ENCODE assay signal across 33 cellular contexts in genomic region chr20:61301995-61302525, GRCh38. TPM values are rescaled to one million over a fixed set of nuclear protein-coding genes. Genes with fewer than 3 reads are reported as not detected.
"Had no signal": no experiment of that assay in that cellular context is flagged by ENCODE, and none has a peak within 500 bp of the region (broad histone marks: within the 10 kb centered on the region; RNA-seq: fewer than 3 reads in every experiment).

No MANE protein-coding gene starts in this region.

- H3K9me3 Mint-ChIP-seq: activated CD4-positive, alpha-beta memory T cell treated with anti-CD3 and anti-CD28 coated beads for 36 hours; activated CD4-positive, alpha-beta T cell treated with anti-CD3 and anti-CD28 coated beads, Interleukin-2, amount 10 ng/mL, durations not matched to agents 24 days and 14 days; activated naive CD4-positive, alpha-beta T cell treated with anti-CD3 and anti-CD28 coated beads, Interleukin-2, amount 10 ng/mL, durations not matched to agents 7 days and 5 days; activated T-cell treated with anti-CD3 and anti-CD28 coated beads, Interleukin-2, amount 50 U/mL, for 24 hours; activated T-cell treated with anti-CD3 and anti-CD28 coated beads, Interleukin-2, amount 50 U/mL, for 72 hours; T-cell; T-helper 1 cell treated with Interleukin-12 subunit alpha and Interleukin-12 subunit beta and Interleukin-4 antibody, amounts not matched to agents 30 μg/mL and 1 μg/mL, for 36 hours; T-helper 2 cell treated with Interferon-gamma antibody and Interleukin-4, amounts not matched to agents 5 μg/mL and 100 μg/mL, for 36 hours had no signal

- H3K27ac ChIP-seq: esophagus muscularis mucosa, foreskin keratinocyte, gastrocnemius medialis, heart right ventricle had no signal

- H3K36me3 ChIP-seq: esophagus muscularis mucosa, gastrocnemius medialis, heart right ventricle had no signal

- H3K4me3 ChIP-seq: esophagus muscularis mucosa, gastrocnemius medialis, heart right ventricle had no signal

- H3K27me3 Mint-ChIP-seq: activated CD4-positive, alpha-beta memory T cell treated with anti-CD3 and anti-CD28 coated beads for 36 hours; activated CD4-positive, alpha-beta T cell treated with anti-CD3 and anti-CD28 coated beads for 36 hours; activated CD4-positive, alpha-beta T cell treated with anti-CD3 and anti-CD28 coated beads, Interleukin-2, amount 10 ng/mL, durations not matched to agents 24 days and 14 days; activated CD8-positive, alpha-beta memory T cell treated with anti-CD3 and anti-CD28 coated beads, Interleukin-2, amount 10 ng/mL, durations not matched to agents 7 days and 5 days; activated naive CD4-positive, alpha-beta T cell treated with anti-CD3 and anti-CD28 coated beads, Interleukin-2, amount 10 ng/mL, durations not matched to agents 7 days and 5 days; activated naive CD8-positive, alpha-beta T cell; activated T-cell treated with anti-CD3 and anti-CD28 coated beads, Interleukin-2, amount 50 U/mL, for 24 hours; effector memory CD8-positive, alpha-beta T cell; T-cell had no signal

- H3K4me1 ChIP-seq: esophagus muscularis mucosa, foreskin keratinocyte, gastrocnemius medialis, heart right ventricle had no signal

- ATAC-seq: activated CD4-positive, alpha-beta T cell treated with anti-CD3 and anti-CD28 coated beads for 36 hours; activated CD8-positive, alpha-beta memory T cell treated with anti-CD3 and anti-CD28 coated beads, Interleukin-2, amount 10 ng/mL, durations not matched to agents 7 days and 5 days; activated CD8-positive, alpha-beta T cell treated with anti-CD3 and anti-CD28 coated beads, Interleukin-2, amount 10 ng/mL, durations not matched to agents 7 days and 5 days; activated T-cell treated with anti-CD3 and anti-CD28 coated beads, Interleukin-2, amount 50 U/mL, for 72 hours; effector memory CD8-positive, alpha-beta T cell; foreskin keratinocyte; gastrocnemius medialis; heart right ventricle; T-cell had no signal

- H3K27ac Mint-ChIP-seq: activated CD4-positive, alpha-beta memory T cell treated with anti-CD3 and anti-CD28 coated beads for 36 hours; activated CD4-positive, alpha-beta T cell treated with anti-CD3 and anti-CD28 coated beads for 36 hours; activated CD4-positive, alpha-beta T cell treated with anti-CD3 and anti-CD28 coated beads, Interleukin-2, amount 10 ng/mL, durations not matched to agents 24 days and 14 days; activated CD8-positive, alpha-beta memory T cell treated with anti-CD3 and anti-CD28 coated beads, Interleukin-2, amount 10 ng/mL, durations not matched to agents 7 days and 5 days; activated CD8-positive, alpha-beta T cell treated with anti-CD3 and anti-CD28 coated beads, Interleukin-2, amount 10 ng/mL, durations not matched to agents 7 days and 5 days; activated naive CD4-positive, alpha-beta T cell treated with anti-CD3 and anti-CD28 coated beads, Interleukin-2, amount 10 ng/mL, durations not matched to agents 7 days and 5 days; activated naive CD8-positive, alpha-beta T cell; activated T-cell treated with anti-CD3 and anti-CD28 coated beads, Interleukin-2, amount 50 U/mL, for 24 hours; activated T-cell treated with anti-CD3 and anti-CD28 coated beads, Interleukin-2, amount 50 U/mL, for 72 hours; effector memory CD8-positive, alpha-beta T cell; T-cell; T-helper 1 cell treated with Interleukin-12 subunit alpha and Interleukin-12 subunit beta and Interleukin-4 antibody, amounts not matched to agents 30 μg/mL and 1 μg/mL, for 36 hours; T-helper 2 cell treated with Interferon-gamma antibody and Interleukin-4, amounts not matched to agents 5 μg/mL and 100 μg/mL, for 36 hours had no signal

- FAIRE-seq: astrocyte, colon had no signal

- DNase-seq: activated CD4-positive, alpha-beta memory T cell treated with anti-CD3 and anti-CD28 coated beads for 36 hours; activated CD4-positive, alpha-beta T cell treated with anti-CD3 and anti-CD28 coated beads for 36 hours; activated CD4-positive, alpha-beta T cell treated with anti-CD3 and anti-CD28 coated beads, Interleukin-2, amount 10 ng/mL, durations not matched to agents 24 days and 14 days; activated CD4-positive, CD25-positive, alpha-beta regulatory T cell; activated CD4-positive, CD25-positive, alpha-beta regulatory T cell treated with anti-CD3 and anti-CD28 coated beads, Interleukin-2, amount 50 U/mL, for 72 hours; activated CD8-positive, alpha-beta memory T cell treated with anti-CD3 and anti-CD28 coated beads, Interleukin-2, amount 10 ng/mL, durations not matched to agents 7 days and 5 days; activated CD8-positive, alpha-beta memory T cell treated with anti-CD3 and anti-CD28 coated beads, Interleukin-2, amount 50 U/mL, for 48 hours; activated CD8-positive, alpha-beta T cell treated with anti-CD3 and anti-CD28 coated beads, Interleukin-2, amount 10 ng/mL, durations not matched to agents 7 days and 5 days; activated gamma-delta T cell; activated naive CD4-positive, alpha-beta T cell; activated naive CD4-positive, alpha-beta T cell treated with anti-CD3 and anti-CD28 coated beads, Interleukin-2, amount 10 ng/mL, durations not matched to agents 7 days and 5 days; activated T-cell treated with anti-CD3 and anti-CD28 coated beads for 4 hours; activated T-cell treated with anti-CD3 and anti-CD28 coated beads, Interleukin-2, amount 50 U/mL, for 24 hours; activated T-cell treated with anti-CD3 and anti-CD28 coated beads, Interleukin-2, amount 50 U/mL, for 72 hours; amniotic stem cell; anterior cingulate cortex; caudate nucleus; cortex of kidney; dermis blood vessel endothelial cell; effector CD4-positive, alpha-beta T cell; effector memory CD8-positive, alpha-beta T cell; erythroblast; foreskin keratinocyte; gastrocnemius medialis; heart right ventricle; T-cell had no signal

- H3K27me3 ChIP-seq: esophagus muscularis mucosa, foreskin keratinocyte, gastrocnemius medialis had no signal

- H3K9me3 ChIP-seq: esophagus muscularis mucosa, gastrocnemius medialis, heart right ventricle had no signal

- H3K36me3 Mint-ChIP-seq: activated CD4-positive, alpha-beta memory T cell treated with anti-CD3 and anti-CD28 coated beads for 36 hours; activated CD8-positive, alpha-beta memory T cell treated with anti-CD3 and anti-CD28 coated beads, Interleukin-2, amount 10 ng/mL, durations not matched to agents 7 days and 5 days; activated naive CD4-positive, alpha-beta T cell treated with anti-CD3 and anti-CD28 coated beads, Interleukin-2, amount 10 ng/mL, durations not matched to agents 7 days and 5 days; activated naive CD8-positive, alpha-beta T cell; T-cell had no signal

- H3K4me3 Mint-ChIP-seq: activated CD4-positive, alpha-beta memory T cell treated with anti-CD3 and anti-CD28 coated beads for 36 hours; activated CD4-positive, alpha-beta T cell treated with anti-CD3 and anti-CD28 coated beads for 36 hours; activated CD4-positive, alpha-beta T cell treated with anti-CD3 and anti-CD28 coated beads, Interleukin-2, amount 10 ng/mL, durations not matched to agents 24 days and 14 days; activated CD8-positive, alpha-beta memory T cell treated with anti-CD3 and anti-CD28 coated beads, Interleukin-2, amount 10 ng/mL, durations not matched to agents 7 days and 5 days; activated CD8-positive, alpha-beta T cell treated with anti-CD3 and anti-CD28 coated beads, Interleukin-2, amount 10 ng/mL, durations not matched to agents 7 days and 5 days; activated naive CD4-positive, alpha-beta T cell treated with anti-CD3 and anti-CD28 coated beads, Interleukin-2, amount 10 ng/mL, durations not matched to agents 7 days and 5 days; activated naive CD8-positive, alpha-beta T cell; activated T-cell treated with anti-CD3 and anti-CD28 coated beads, Interleukin-2, amount 50 U/mL, for 24 hours; activated T-cell treated with anti-CD3 and anti-CD28 coated beads, Interleukin-2, amount 50 U/mL, for 72 hours; effector memory CD8-positive, alpha-beta T cell; T-cell; T-helper 1 cell treated with Interleukin-12 subunit alpha and Interleukin-12 subunit beta and Interleukin-4 antibody, amounts not matched to agents 30 μg/mL and 1 μg/mL, for 36 hours; T-helper 2 cell treated with Interferon-gamma antibody and Interleukin-4, amounts not matched to agents 5 μg/mL and 100 μg/mL, for 36 hours had no signal

- H3K4me1 Mint-ChIP-seq: activated CD4-positive, alpha-beta T cell treated with anti-CD3 and anti-CD28 coated beads for 36 hours; activated CD4-positive, alpha-beta T cell treated with anti-CD3 and anti-CD28 coated beads, Interleukin-2, amount 10 ng/mL, durations not matched to agents 24 days and 14 days; activated CD8-positive, alpha-beta memory T cell treated with anti-CD3 and anti-CD28 coated beads, Interleukin-2, amount 10 ng/mL, durations not matched to agents 7 days and 5 days; activated naive CD4-positive, alpha-beta T cell treated with anti-CD3 and anti-CD28 coated beads, Interleukin-2, amount 10 ng/mL, durations not matched to agents 7 days and 5 days; T-cell had no signal

RNA-seq across cellular contexts. Expression of gene CDH4, which starts 50.0 kb away (rescaled TPM):
- total RNA-seq: activated CD4-positive, alpha-beta T cell treated with anti-CD3 and anti-CD28 coated beads for 36 hours; activated CD4-positive, alpha-beta T cell treated with anti-CD3 and anti-CD28 coated beads, Interleukin-2, amount 10 ng/mL, durations not matched to agents 24 days and 14 days; activated CD8-positive, alpha-beta memory T cell treated with anti-CD3 and anti-CD28 coated beads for 36 hours had no signal
